Comparison of ENCODE assay signal across 1 cellular context in the genomic region with DNA sequence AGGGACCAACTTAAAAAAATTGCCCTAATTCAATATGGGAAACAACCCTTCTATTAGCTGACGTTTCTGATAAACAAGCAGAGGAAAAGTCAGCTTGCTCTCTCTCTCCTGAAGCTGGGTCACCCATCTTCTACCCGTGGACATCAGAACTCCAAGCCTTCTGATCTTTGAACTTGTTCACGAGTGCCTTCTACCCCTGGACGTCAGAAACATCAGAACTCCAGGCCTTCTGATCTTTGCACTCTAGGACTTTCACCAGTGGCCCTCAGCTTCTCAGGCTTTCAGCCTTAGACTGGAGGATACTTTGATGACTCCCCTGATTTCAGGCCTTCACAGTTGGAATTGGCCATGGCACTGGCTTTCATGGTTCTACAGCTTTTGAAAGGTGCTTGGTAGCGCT.
TF ChIP-seq lines count a peak whose summit lies in the region.

No MANE protein-coding gene starts in this region.

TF ChIP-seq in liver, 16 proteins besides CTCF, POLR2A, EP300 and RAD21 (continued from another document):
- no peak for TF ChIP-seq FOXA1 (IDR thresholded peaks at IDR 0.05)
- peak; percentile 31 to 46 for TF ChIP-seq RXRA (IDR thresholded peaks at IDR 0.05)
- TF ChIP-seq YY1 (IDR thresholded peaks at IDR 0.05): no peak
- TF ChIP-seq FOXA2 (IDR thresholded peaks at IDR 0.05): no peak
- TF ChIP-seq, protein P1, sequence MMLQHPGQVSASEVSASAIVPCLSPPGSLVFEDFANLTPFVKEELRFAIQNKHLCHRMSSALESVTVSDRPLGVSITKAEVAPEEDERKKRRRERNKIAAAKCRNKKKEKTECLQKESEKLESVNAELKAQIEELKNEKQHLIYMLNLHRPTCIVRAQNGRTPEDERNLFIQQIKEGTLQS (IDR thresholded peaks at IDR 0.05): no peak
- TF ChIP-seq, protein P2, sequence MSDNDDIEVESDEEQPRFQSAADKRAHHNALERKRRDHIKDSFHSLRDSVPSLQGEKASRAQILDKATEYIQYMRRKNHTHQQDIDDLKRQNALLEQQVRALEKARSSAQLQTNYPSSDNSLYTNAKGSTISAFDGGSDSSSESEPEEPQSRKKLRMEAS (IDR thresholded peaks at IDR 0.05): no peak
